2 cellular contexts compared by ENCODE assay signal in genomic region chr11:69050592-69051380, GRCh38.
TF ChIP-seq lines count a peak whose summit lies in the region.

No MANE protein-coding gene starts in this region.

TF ChIP-seq in SK-N-SH, 30 proteins besides CTCF, POLR2A, EP300 and RAD21 (continued from another document):
- no peak for TF ChIP-seq REST (IDR thresholded peaks at IDR 0.05; ENCODE audit: low read depth, low read length)
- no peak for TF ChIP-seq TEAD4 (IDR thresholded peaks at IDR 0.05; ENCODE audit: borderline replicate concordance, insufficient read depth)
- TF ChIP-seq SMC3 (IDR thresholded peaks at IDR 0.05; ENCODE audit: low read depth, low read length), result no peak
- TF ChIP-seq IRF3 (IDR thresholded peaks at IDR 0.05; ENCODE audit: low read depth, low read length), result no peak
TF ChIP-seq in SK-N-SH: peak in this region for 0.

TF ChIP-seq in SK-N-SH treated with all-trans-retinoic acid at 6 μM for 48 hours, 23 proteins besides CTCF, POLR2A, EP300 and RAD21 (continued from another document):
- TF ChIP-seq CSRNP3 (CRISPR knock-in tag; IDR thresholded peaks at IDR 0.05) (no peak), TOX (CRISPR knock-in tag; IDR thresholded peaks at IDR 0.05; ENCODE audit: borderline replicate concordance) (no peak), PPARA (CRISPR knock-in tag; IDR thresholded peaks at IDR 0.05; ENCODE audit: borderline replicate concordance) (no peak), ZNF8 (CRISPR knock-in tag; IDR thresholded peaks at IDR 0.05) (no peak), GLIS3 (CRISPR knock-in tag; IDR thresholded peaks at IDR 0.05) (no peak), ARNTL (CRISPR knock-in tag; IDR thresholded peaks at IDR 0.05; ENCODE audit: borderline replicate concordance, low read depth) (no peak), ZFP3 (CRISPR knock-in tag; IDR thresholded peaks at IDR 0.05) (no peak), SNAI2 (CRISPR knock-in tag; IDR thresholded peaks at IDR 0.05) (no peak), ZFP30 (CRISPR knock-in tag; IDR thresholded peaks at IDR 0.05) (no peak)
